Comparison of ENCODE assay signal across 21 cellular contexts in genomic region chr16:10114411-10114810, GRCh38.
DNase-seq lines count a peak whose midpoint lies in the region; ATAC-seq lines count a peak whose summit lies in the region.
"Had no signal": no experiment of that assay in that cellular context is flagged by ENCODE, and none has a peak within 500 bp of the region (broad histone marks: within the 10 kb centered on the region; RNA-seq: fewer than 3 reads in every experiment).

No MANE protein-coding gene starts in this region.

- ATAC-seq in GM19328 (IDR thresholded peaks at IDR 0.05; ENCODE audit: unreplicated experiment): no peak
- no peak for ATAC-seq in GM18873 (IDR thresholded peaks at IDR 0.05; ENCODE audit: low FRiP score, unreplicated experiment)
- ATAC-seq: HCT116; left cardiac atrium; stimulated activated effector memory CD8-positive, alpha-beta T cell treated with anti-CD3 and anti-CD28 coated beads, Interleukin-12 subunit alpha, Interleukin-12 subunit beta, amount 100 ng/mL, for 72 hours had no signal

- DNase-seq in EL (peak; percentile 80), astrocyte of the hippocampus (ENCODE audit: low read depth, low spot score) (peak; percentile 30), kidney glomerular epithelial cell (lab: John Stamatoyannopoulos, UW) (peak; percentile 41), stromal cell of bone marrow (ENCODE audit: low read depth) (peak; percentile 67)
- DNase-seq in activated CD4-positive, alpha-beta T cell treated with anti-CD3 and anti-CD28 coated beads, Interleukin-2, amount 50 U/mL, for 1 hour: no peak
- DNase-seq in activated T-cell treated with anti-CD3 and anti-CD28 coated beads, Interleukin-2, amount 50 U/mL, for 48 hours: no peak
- DNase-seq: activated effector memory CD4-positive, alpha-beta T cell treated with Interleukin-2 at 50 U/mL for 16 hours; CD8-positive, alpha-beta memory T cell; effector memory CD4-positive, alpha-beta T cell; left cardiac atrium; NCI-H2107; OCI-M1; retina; SJCRH30; stimulated activated CD4-positive, alpha-beta T cell treated with anti-CD3 and anti-CD28 coated beads, Interleukin-15, amount 100 ng/mL, for 24 hours; T-helper 2 cell; trophoblast cell had no signal

Comparison
In these comparisons a context has a peak if more than half of its experiments do, and no peak if none do; other contexts are left out.
1. DNase-seq: peak in EL (single experiment), astrocyte of the hippocampus (single experiment), kidney glomerular epithelial cell (single experiment) and stromal cell of bone marrow (single experiment); none in activated CD4-positive, alpha-beta T cell treated with anti-CD3 and anti-CD28 coated beads, Interleukin-2, amount 50 U/mL, for 1 hour (single experiment) and activated T-cell treated with anti-CD3 and anti-CD28 coated beads, Interleukin-2, amount 50 U/mL, for 48 hours (0 of 2).